ENCODE assay signal across 1 cellular context in the genomic region with DNA sequence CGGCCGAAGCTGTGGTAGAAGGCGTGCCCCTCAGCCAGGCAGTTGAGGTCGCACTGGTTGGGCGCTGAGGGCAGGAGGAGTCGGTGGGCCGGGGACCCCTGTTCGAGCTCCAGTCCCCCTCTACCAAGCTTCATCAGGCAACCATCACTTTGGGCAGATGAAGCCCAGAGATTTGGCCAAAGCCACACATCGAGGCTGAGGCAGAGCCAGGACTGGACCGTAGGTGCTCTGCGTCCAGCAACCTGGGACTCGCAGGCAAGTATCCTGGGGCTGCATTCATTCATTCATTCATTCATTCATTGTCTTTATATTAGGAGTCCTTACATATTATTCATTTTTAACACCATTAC.
TF ChIP-seq lines count a peak whose summit lies in the region.

No MANE protein-coding gene starts in this region.

TF ChIP-seq in SK-N-SH treated with all-trans-retinoic acid at 6 μM for 48 hours, 23 proteins besides CTCF, POLR2A, EP300 and RAD21 (continued from another document):
- TF ChIP-seq, protein P1, sequence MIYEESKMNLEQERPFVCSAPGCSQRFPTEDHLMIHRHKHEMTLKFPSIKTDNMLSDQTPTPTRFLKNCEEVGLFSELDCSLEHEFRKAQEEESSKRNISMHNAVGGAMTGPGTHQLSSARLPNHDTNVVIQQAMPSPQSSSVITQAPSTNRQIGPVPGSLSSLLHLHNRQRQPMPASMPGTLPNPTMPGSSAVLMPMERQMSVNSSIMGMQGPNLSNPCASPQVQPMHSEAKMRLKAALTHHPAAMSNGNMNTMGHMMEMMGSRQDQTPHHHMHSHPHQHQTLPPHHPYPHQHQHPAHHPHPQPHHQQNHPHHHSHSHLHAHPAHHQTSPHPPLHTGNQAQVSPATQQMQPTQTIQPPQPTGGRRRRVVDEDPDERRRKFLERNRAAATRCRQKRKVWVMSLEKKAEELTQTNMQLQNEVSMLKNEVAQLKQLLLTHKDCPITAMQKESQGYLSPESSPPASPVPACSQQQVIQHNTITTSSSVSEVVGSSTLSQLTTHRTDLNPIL (CRISPR knock-in tag; IDR thresholded peaks at IDR 0.05; ENCODE audit: low read depth) = no peak
- TF ChIP-seq ARNTL (CRISPR knock-in tag; IDR thresholded peaks at IDR 0.05; ENCODE audit: borderline replicate concordance, low read depth) = no peak
